In genomic region chr21:46393451-46393940, GRCh38 we compare ENCODE assay signal across 13 cellular contexts.
DNase-seq lines count a peak whose midpoint lies in the region; ATAC-seq and TF ChIP-seq lines count a peak whose summit lies in the region.
"Had no signal": no experiment of that assay in that cellular context is flagged by ENCODE, and none has a peak within 500 bp of the region (broad histone marks: within the 10 kb centered on the region; RNA-seq: fewer than 3 reads in every experiment).

No MANE protein-coding gene starts in this region.

- no peak for TF ChIP-seq EP300 in esophagus muscularis mucosa (IDR thresholded peaks at IDR 0.05)

- no peak overlapping the region for H3K14ac ChIP-seq in neuronal stem cell (ENCODE audit: low read length)

- H3K4me1 ChIP-seq in BE2C (peaks cover 18% of the 10 kb centered on the region), esophagus muscularis mucosa (peaks cover 2 to 19% (median 15%) of the 10 kb centered on the region in 4 donors), neuronal stem cell (ENCODE audit: control insufficient read depth in 2 of 2, insufficient read depth in 1 of 2, low read depth in 1 of 2, low read length in 2 of 2) (peaks cover 0 to 3% of the 10 kb centered on the region in 2 donors)
- H3K4me1 ChIP-seq: HAP-1 had no signal

- no peak overlapping the region for H2BK15ac ChIP-seq in neuronal stem cell (ENCODE audit: low read length)

- no peak overlapping the region for H3K23ac ChIP-seq in neuronal stem cell (ENCODE audit: low read depth, low read length, poor library complexity)

- peak overlapping the region; percentile 32 for H4K8ac ChIP-seq in neuronal stem cell (ENCODE audit: low read depth, low read length)

- TF ChIP-seq CTCF in BE2C (IDR thresholded peaks at IDR 0.05; ENCODE audit: low read depth, low read length), result no peak
- TF ChIP-seq CTCF in esophagus muscularis mucosa (IDR thresholded peaks at IDR 0.05), result no peak

- H2BK120ac ChIP-seq in neuronal stem cell (ENCODE audit: low read depth, low read length), result no peak overlapping the region

- H3K27ac ChIP-seq in esophagus muscularis mucosa (replicated peaks in 1 of 4), result peak overlapping the region; percentile 23 to 67 (median 40)
- H3K27ac ChIP-seq in neuronal stem cell (replicated peaks; ENCODE audit: low read length), result no peak overlapping the region
- H3K27ac ChIP-seq: neutrophil had no signal

- ATAC-seq in GM18517 (IDR thresholded peaks at IDR 0.05; ENCODE audit: unreplicated experiment), result no peak
- ATAC-seq: left colon had no signal

- H3K27me3 ChIP-seq in BE2C, result no peaks in the 10 kb centered on the region
- H3K27me3 ChIP-seq in esophagus muscularis mucosa, result no peaks in the 10 kb centered on the region
- no peaks in the 10 kb centered on the region for H3K27me3 ChIP-seq in neuronal stem cell (ENCODE audit: control insufficient read depth in 3 of 3, insufficient read depth in 3 of 3, low read depth in 1 of 3, low read length in 3 of 3)
- H3K27me3 ChIP-seq: neutrophil had no signal

- no peak overlapping the region for H2BK12ac ChIP-seq in neuronal stem cell (ENCODE audit: low read length)

- peak overlapping the region; percentile 45 for H3K9ac ChIP-seq in neuronal stem cell (ENCODE audit: low read depth, low read length, poor library complexity)

- intact Hi-C loops in esophagus muscularis mucosa (cut with DNase I), result no loop called here

- H3K36me3 ChIP-seq in BE2C (peaks cover 40% of the 10 kb centered on the region), esophagus muscularis mucosa (peaks cover 32 to 91% (median 81%) of the 10 kb centered on the region in 4 donors), neuronal stem cell (replicated peaks in 1 of 2; ENCODE audit: control insufficient read depth in 2 of 2, insufficient read depth in 2 of 2, low read length in 2 of 2) (peaks cover 27 to 84% of the 10 kb centered on the region in 2 donors)

- H3K4me3 ChIP-seq in BE2C (ENCODE audit: low read depth, low read length) (no peak overlapping the region), esophagus muscularis mucosa (no peak overlapping the region), neuronal stem cell (ENCODE audit: low read length in 2 of 2) (no peak overlapping the region)
- H3K4me3 ChIP-seq: HAP-1 had no signal

- H4K91ac ChIP-seq in neuronal stem cell (ENCODE audit: low read depth, low read length, poor library complexity), result no peak overlapping the region

- H3K4me2 ChIP-seq in neuronal stem cell (ENCODE audit: insufficient read depth, low read length, poor library complexity, severe bottlenecking), result no peak overlapping the region

- TF ChIP-seq POLR2A in esophagus muscularis mucosa (IDR thresholded peaks at IDR 0.05; ENCODE audit: low read depth), result no peak

- peak overlapping the region; percentile 42 for H3K18ac ChIP-seq in neuronal stem cell (ENCODE audit: low read length)

- H3K9me3 ChIP-seq in BE2C, result no peaks in the 10 kb centered on the region
- H3K9me3 ChIP-seq in esophagus muscularis mucosa, result no peaks in the 10 kb centered on the region
- no peaks in the 10 kb centered on the region for H3K9me3 ChIP-seq in neuronal stem cell (replicated peaks in 1 of 2; ENCODE audit: control insufficient read depth in 2 of 2, insufficient read depth in 1 of 2, low read depth in 1 of 2, low read length in 2 of 2)
- H3K9me3 ChIP-seq: HAP-1, neutrophil had no signal

- DNase-seq in BE2C (peak; percentile 46), NCI-H345 (lab: John Stamatoyannopoulos, UW) (peak; percentile 46), esophagus muscularis mucosa (ENCODE audit: extremely low spot score) (no peak), neuronal stem cell (ENCODE audit: low spot score) (no peak), GM19240 (ENCODE audit: insufficient read length, low spot score) (no peak), SK-N-DZ (ENCODE audit: low spot score) (no peak), NCI-H1417 treated with DMSO at 0.1 percent for 48 hours (lab: John Stamatoyannopoulos, UW) (no peak)
- DNase-seq: effector CD4-positive, alpha-beta T cell; left colon; NCI-H1048 had no signal

- H2AK5ac ChIP-seq in neuronal stem cell (ENCODE audit: low read depth, low read length), result peak overlapping the region; percentile 15

- no peak overlapping the region for H3K4ac ChIP-seq in neuronal stem cell (ENCODE audit: low read length)

- peak overlapping the region; percentile 94 for H2BK5ac ChIP-seq in neuronal stem cell (ENCODE audit: low read length)

- WGBS in esophagus muscularis mucosa, result 62% methylated on average over 10 of the region's 19 CpGs
- WGBS in neuronal stem cell (ENCODE audit: extremely low coverage in 2 of 2, insufficient read length in 2 of 2, insufficient replicate concordance in 1 of 2), 2 donors, result no CpG with 5 or more reads among the region's 19 CpGs

- peaks cover 3% of the 10 kb centered on the region for H3K79me1 ChIP-seq in neuronal stem cell (ENCODE audit: low read depth, low read length)

- H2AFZ ChIP-seq in neuronal stem cell (ENCODE audit: low read length), result no peak overlapping the region

Comparison
In these comparisons a context has a peak if more than half of its experiments do, and no peak if none do; other contexts are left out.
1. DNase-seq: peak in BE2C (single experiment) and NCI-H345 (single experiment); none in esophagus muscularis mucosa (single experiment), neuronal stem cell (single experiment), GM19240 (single experiment), SK-N-DZ (single experiment) and NCI-H1417 treated with DMSO at 0.1 percent for 48 hours (single experiment).